ENCODE assay signal across 8 cellular contexts in the genomic region with DNA sequence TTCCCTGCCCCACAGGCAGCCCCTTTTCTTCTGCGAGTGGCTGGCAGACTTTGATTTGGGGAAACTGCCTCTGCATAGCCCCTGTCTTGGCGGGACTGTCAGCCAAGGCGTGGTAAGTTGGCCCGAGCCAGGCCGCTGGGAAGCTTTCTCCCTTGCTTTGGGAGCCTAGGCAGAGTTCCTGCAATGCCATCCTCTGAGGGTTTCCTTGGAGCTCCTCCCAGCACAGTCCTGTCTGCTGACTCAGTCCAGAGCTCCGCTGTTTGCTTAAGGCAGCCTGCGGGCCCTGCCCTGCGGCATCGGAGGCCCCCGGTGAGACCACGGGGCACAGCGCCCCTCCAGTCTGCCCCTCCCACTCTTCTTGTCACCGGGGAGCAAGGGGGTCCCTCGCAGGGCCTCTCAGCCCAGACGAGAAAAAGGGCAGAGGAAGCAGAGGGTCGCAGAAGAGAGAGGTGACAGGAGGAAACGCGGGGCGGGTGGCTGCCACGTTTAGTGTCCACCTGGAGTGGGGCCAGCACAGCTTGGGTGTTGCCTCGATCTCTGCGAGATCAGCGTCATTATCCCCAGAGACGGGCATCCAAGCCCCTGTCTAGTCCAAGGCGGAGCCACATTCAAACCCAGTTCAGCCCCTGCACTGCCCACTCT. TPM values are rescaled to one million over a fixed set of nuclear protein-coding genes. Genes with fewer than 3 reads are reported as not detected.
A peak's percentile ranks its signal among the peaks of the same experiment; 100 is the strongest.
DNase-seq lines count a peak whose midpoint lies in the region; ATAC-seq and TF ChIP-seq lines count a peak whose summit lies in the region.

No MANE protein-coding gene starts in this region.

- H3K4me3 ChIP-seq in transverse colon, result no peak overlapping the region

- TF ChIP-seq POLR2A in transverse colon (IDR thresholded peaks at IDR 0.05), result no peak

- no peaks in the 10 kb centered on the region for H3K9me3 ChIP-seq in transverse colon

- in situ Hi-C loops in transverse colon (cut with MboI; ENCODE audit: low pct_ligation_motif_present in 1 of 4, low pct_unique_long_range_greater_than_20kb in 1 of 4, low sequenced_read_pairs in 3 of 4), result no loop called here

- H3K4me1 ChIP-seq in transverse colon, result peaks cover 32 to 56% (median 41%) of the 10 kb centered on the region in 4 donors

- TF ChIP-seq EP300 in transverse colon (IDR thresholded peaks at IDR 0.05; ENCODE audit: low read depth), result no peak

- no peak for TF ChIP-seq CTCF in transverse colon (IDR thresholded peaks at IDR 0.05)

- ATAC-seq in GM21528 (IDR thresholded peaks at IDR 0.05; ENCODE audit: low FRiP score, unreplicated experiment), result no peak

- peak overlapping the region; percentile 59 to 77 (median 72) for H3K27ac ChIP-seq in transverse colon

- intact Hi-C loops in transverse colon (cut with DNase I; ENCODE audit: low total_unique reads), result loop anchor here (10.0 kb wide), 1 partner anchor 47 kb away; no protein-coding TSS in a partner anchor

- no peaks in the 10 kb centered on the region for H3K36me3 ChIP-seq in transverse colon

- DNase-seq in NCI-H2029 (lab: John Stamatoyannopoulos, UW) (peak; percentile 57), NCI-H2029 treated with DMSO at 0.1 percent for 48 hours (lab: John Stamatoyannopoulos, UW) (no peak), astrocyte of the hippocampus (ENCODE audit: low read depth, low spot score) (peak; percentile 92), kidney tubule cell (ENCODE audit: low spot score) (peak; percentile 89), transverse colon (peak; percentile 49), NCI-H2196 treated with DMSO at 0.1 percent for 48 hours (lab: John Stamatoyannopoulos, UW; ENCODE audit: unreplicated experiment) (no peak), COR-L47 (lab: John Stamatoyannopoulos, UW) (no peak)

- no peaks in the 10 kb centered on the region for H3K27me3 ChIP-seq in transverse colon

- 50% methylated on average over 24 of the region's 25 CpGs; no CpG with 5 or more reads in 1 of the 2 donors for WGBS in transverse colon (ENCODE audit: low coverage in 1 of 2), 2 donors

RNA-seq across cellular contexts. Expression of a gene that starts 58.9 kb away (rescaled TPM):
- 10 to 100 TPM in 3 of 4 donors, 1 to 10 TPM in 1; 10.0 to 25.4 (median 16.0) TPM for total RNA-seq in transverse colon

Comparison
In these comparisons a context has a peak if more than half of its experiments do, and no peak if none do; other contexts are left out.
1. DNase-seq: peak in NCI-H2029 (single experiment), astrocyte of the hippocampus (single experiment), kidney tubule cell (single experiment) and transverse colon (single experiment); none in NCI-H2029 treated with DMSO at 0.1 percent for 48 hours (single experiment), NCI-H2196 treated with DMSO at 0.1 percent for 48 hours (single experiment) and COR-L47 (single experiment).